In the genomic region with DNA sequence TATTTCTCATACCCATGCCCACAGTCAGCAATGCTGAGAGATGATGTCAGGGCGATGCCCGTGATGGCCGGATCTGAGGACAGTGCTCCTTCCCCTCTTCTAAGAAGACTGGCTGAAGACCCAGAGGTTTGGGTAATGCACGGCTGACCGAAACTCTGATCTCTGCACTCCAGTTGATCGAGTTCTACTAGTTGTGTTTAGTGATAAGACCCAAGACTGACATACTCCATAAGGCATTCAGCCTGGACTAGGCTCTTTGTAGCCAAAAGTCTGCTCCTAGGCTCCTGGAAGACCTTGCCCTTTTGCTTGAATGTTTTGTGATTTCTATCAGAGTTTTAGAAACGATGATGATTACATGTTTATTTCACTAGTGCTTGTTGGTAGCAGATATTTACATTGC, we compare ENCODE assay signal across 9 cellular contexts.
"Had no signal": no experiment of that assay in that cellular context is flagged by ENCODE, and none has a peak within 500 bp of the region (broad histone marks: within the 10 kb centered on the region; RNA-seq: fewer than 3 reads in every experiment).

No MANE protein-coding gene starts in this region.

- H2AFZ ChIP-seq: GM23338 had no signal

- H3K4me1 Mint-ChIP-seq: GM23338, IgD-negative memory B cell had no signal

- H3K4me3 Mint-ChIP-seq: GM23338, H9, IgD-negative memory B cell had no signal

- H3K27ac Mint-ChIP-seq: GM23338, H9, IgD-negative memory B cell had no signal

- FAIRE-seq: H1, H54, HepG2 had no signal

- H3K4me3 ChIP-seq: GM23338 had no signal

- ATAC-seq: GM23338, HepG2 had no signal

- H3K4me2 ChIP-seq: GM23338 had no signal

- DNase-seq: H9, HCEC 1CT, KG1 had no signal

- H3K27ac ChIP-seq: HL-60 had no signal

- H3K36me3 Mint-ChIP-seq: IgD-negative memory B cell had no signal
